15 cellular contexts compared by ENCODE assay signal in the genomic region with DNA sequence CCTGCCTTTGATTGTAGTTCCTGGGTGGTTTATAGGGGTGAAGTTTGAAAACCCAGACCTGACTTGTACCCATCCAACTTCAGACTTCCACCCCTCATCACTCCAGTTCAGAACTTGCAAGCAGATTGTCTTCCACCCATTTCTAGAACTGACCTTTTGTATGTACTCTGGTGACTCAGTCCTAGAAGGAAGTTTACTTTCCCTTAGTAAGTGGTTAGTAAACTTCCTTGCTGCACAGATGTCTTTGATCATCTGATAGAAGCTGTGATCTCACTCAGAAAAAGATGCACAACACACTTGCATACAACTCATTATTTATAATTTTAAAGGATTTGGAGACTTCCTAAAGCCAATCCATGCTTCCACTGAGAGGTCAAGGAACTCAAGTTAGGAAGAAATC.
DNase-seq lines count a peak whose midpoint lies in the region; FAIRE-seq and TF ChIP-seq lines count a peak whose summit lies in the region.
"Had no signal": no experiment of that assay in that cellular context is flagged by ENCODE, and none has a peak within 500 bp of the region (broad histone marks: within the 10 kb centered on the region; RNA-seq: fewer than 3 reads in every experiment).

No MANE protein-coding gene starts in this region.

- no peaks in the 10 kb centered on the region for H3K27me3 ChIP-seq in prostate gland (replicated peaks; ENCODE audit: insufficient read depth)

- no peaks in the 10 kb centered on the region for H3K36me3 Mint-ChIP-seq in activated CD4-positive, alpha-beta T cell treated with anti-CD3 and anti-CD28 coated beads, Interleukin-2, amount 10 ng/mL, durations not matched to agents 7 days and 5 days (ENCODE audit: low read depth)
- H3K36me3 Mint-ChIP-seq: natural killer cell had no signal

- intact Hi-C loops in prostate gland (cut with DNase I), result no loop called here

- no peaks in the 10 kb centered on the region for H3K36me3 ChIP-seq in prostate gland

- H3K4me1 ChIP-seq in prostate gland (replicated peaks), result no peaks in the 10 kb centered on the region

- no peak for TF ChIP-seq POLR2A in prostate gland (IDR thresholded peaks at IDR 0.05)

- no peaks in the 10 kb centered on the region for H3K27me3 Mint-ChIP-seq in activated CD4-positive, alpha-beta T cell treated with anti-CD3 and anti-CD28 coated beads, Interleukin-2, amount 10 ng/mL, durations not matched to agents 7 days and 5 days

- H3K4me1 Mint-ChIP-seq in activated CD4-positive, alpha-beta T cell treated with anti-CD3 and anti-CD28 coated beads, Interleukin-2, amount 10 ng/mL, durations not matched to agents 7 days and 5 days, result no peaks in the 10 kb centered on the region
- H3K4me1 Mint-ChIP-seq: natural killer cell had no signal

- DNase-seq in EL (peak; percentile 80), LNCaP clone FGC (ENCODE audit: low read depth) (peak; percentile 23), cardiac fibroblast (ENCODE audit: low read depth in 2 of 2) (peak; percentile 24 to 92), non-pigmented ciliary epithelial cell (ENCODE audit: low read depth) (peak; percentile 86), DMS79 (lab: John Stamatoyannopoulos, UW) (no peak), prostate gland (ENCODE audit: low spot score) (no peak), frontal cortex (ENCODE audit: low spot score in 2 of 2) (no peak)
- DNase-seq in activated CD4-positive, alpha-beta T cell treated with anti-CD3 and anti-CD28 coated beads, Interleukin-2, amount 10 ng/mL, durations not matched to agents 7 days and 5 days, result no peak
- DNase-seq: activated CD8-positive, alpha-beta memory T cell treated with anti-CD3 and anti-CD28 coated beads for 24 hours; anterior cingulate cortex; DMS79 treated with DMSO at 0.1 percent for 48 hours; natural killer cell; NCI-H146; trophoblast cell had no signal

- CTCF ChIA-PET in activated CD4-positive, alpha-beta T cell treated with anti-CD3 and anti-CD28 coated beads, Interleukin-2, amount 10 ng/mL, durations not matched to agents 7 days and 5 days (lab: Charles Lee), result no interaction called here

- POLR2A ChIA-PET in activated CD4-positive, alpha-beta T cell treated with anti-CD3 and anti-CD28 coated beads, Interleukin-2, amount 10 ng/mL, durations not matched to agents 7 days and 5 days (lab: Charles Lee), result no interaction called here

- no peaks in the 10 kb centered on the region for H3K9me3 ChIP-seq in prostate gland

- no peak overlapping the region for H3K27ac Mint-ChIP-seq in activated CD4-positive, alpha-beta T cell treated with anti-CD3 and anti-CD28 coated beads, Interleukin-2, amount 10 ng/mL, durations not matched to agents 7 days and 5 days
- H3K27ac Mint-ChIP-seq: natural killer cell had no signal

- H3K9me3 Mint-ChIP-seq in activated CD4-positive, alpha-beta T cell treated with anti-CD3 and anti-CD28 coated beads, Interleukin-2, amount 10 ng/mL, durations not matched to agents 7 days and 5 days, result no peaks in the 10 kb centered on the region

- TF ChIP-seq CTCF in LNCaP clone FGC (IDR thresholded peaks at IDR 0.05; ENCODE audit: control insufficient read depth, extremely low read depth, insufficient read depth), result no peak
- no peak for TF ChIP-seq CTCF in cardiac fibroblast (IDR thresholded peaks at IDR 0.05; ENCODE audit: low read depth, low read length)
- TF ChIP-seq CTCF in prostate gland (IDR thresholded peaks at IDR 0.05), result no peak

- H3K4me3 Mint-ChIP-seq in activated CD4-positive, alpha-beta T cell treated with anti-CD3 and anti-CD28 coated beads, Interleukin-2, amount 10 ng/mL, durations not matched to agents 7 days and 5 days, result no peak overlapping the region
- H3K4me3 Mint-ChIP-seq: natural killer cell had no signal

- H3K4me3 ChIP-seq in LNCaP clone FGC (ENCODE audit: low read depth, low read length), result no peak overlapping the region
- no peak overlapping the region for H3K4me3 ChIP-seq in cardiac fibroblast (replicated peaks in 1 of 2; ENCODE audit: low read depth in 2 of 2, low read length in 2 of 2)
- H3K4me3 ChIP-seq in prostate gland, result no peak overlapping the region
- H3K4me3 ChIP-seq: SK-N-MC had no signal

- FAIRE-seq in frontal cortex (lab: Jason Lieb, UNC), result no peak

- no peak overlapping the region for H3K27ac ChIP-seq in prostate gland
- H3K27ac ChIP-seq: SK-N-MC had no signal

Comparison
In these comparisons a context has a peak if more than half of its experiments do, and no peak if none do; other contexts are left out.
1. DNase-seq: peak in EL (single experiment), LNCaP clone FGC (single experiment), cardiac fibroblast (2 of 2) and non-pigmented ciliary epithelial cell (single experiment); none in DMS79 (single experiment), activated CD4-positive, alpha-beta T cell treated with anti-CD3 and anti-CD28 coated beads, Interleukin-2, amount 10 ng/mL, durations not matched to agents 7 days and 5 days (single experiment), prostate gland (single experiment) and frontal cortex (0 of 2).